1 cellular context compared by ENCODE assay signal in the genomic region with DNA sequence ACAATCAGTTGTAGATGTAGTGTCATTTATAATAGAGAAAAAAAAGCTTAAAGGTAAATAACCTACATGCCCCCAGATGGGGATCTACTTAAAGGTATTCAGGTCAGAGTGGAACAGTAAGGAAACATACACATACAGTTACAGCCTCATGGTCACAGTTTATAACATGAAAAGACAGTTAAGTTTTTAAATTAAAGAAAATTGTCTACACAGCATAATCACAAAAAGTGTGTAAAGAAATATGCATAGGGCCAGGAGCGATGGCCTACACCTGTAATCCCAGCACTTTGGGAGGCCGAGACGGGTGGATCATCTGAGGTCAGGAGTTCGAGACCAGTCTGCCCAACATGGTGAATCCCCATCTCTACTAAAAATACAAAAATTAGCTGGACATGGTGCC.
TF ChIP-seq lines count a peak whose summit lies in the region.

No MANE protein-coding gene starts in this region.

TF ChIP-seq in HepG2, 621 proteins besides CTCF, POLR2A, EP300 and RAD21:
- no peak for TF ChIP-seq ZSCAN25 (CRISPR knock-in tag; IDR thresholded peaks at IDR 0.05)
- TF ChIP-seq, protein P1, sequence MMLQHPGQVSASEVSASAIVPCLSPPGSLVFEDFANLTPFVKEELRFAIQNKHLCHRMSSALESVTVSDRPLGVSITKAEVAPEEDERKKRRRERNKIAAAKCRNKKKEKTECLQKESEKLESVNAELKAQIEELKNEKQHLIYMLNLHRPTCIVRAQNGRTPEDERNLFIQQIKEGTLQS (CRISPR knock-in tag; IDR thresholded peaks at IDR 0.05) = no peak
- no peak for TF ChIP-seq HOXA3 (CRISPR knock-in tag; IDR thresholded peaks at IDR 0.05)
- peak; percentile 67 for TF ChIP-seq MAFF (IDR thresholded peaks at IDR 0.05; ENCODE audit: low read depth, low read length)
- no peak for TF ChIP-seq IRF2 (CRISPR knock-in tag; IDR thresholded peaks at IDR 0.05)
- peak; percentile 61 to 80; a peak in 3 of 4 replicates for TF ChIP-seq MAFK (conservative IDR thresholded peaks at IDR 0.05 in 1 of 2, IDR thresholded peaks at IDR 0.05 in 1 of 2; ENCODE audit: low read length in 2 of 2)
- TF ChIP-seq, protein P2, sequence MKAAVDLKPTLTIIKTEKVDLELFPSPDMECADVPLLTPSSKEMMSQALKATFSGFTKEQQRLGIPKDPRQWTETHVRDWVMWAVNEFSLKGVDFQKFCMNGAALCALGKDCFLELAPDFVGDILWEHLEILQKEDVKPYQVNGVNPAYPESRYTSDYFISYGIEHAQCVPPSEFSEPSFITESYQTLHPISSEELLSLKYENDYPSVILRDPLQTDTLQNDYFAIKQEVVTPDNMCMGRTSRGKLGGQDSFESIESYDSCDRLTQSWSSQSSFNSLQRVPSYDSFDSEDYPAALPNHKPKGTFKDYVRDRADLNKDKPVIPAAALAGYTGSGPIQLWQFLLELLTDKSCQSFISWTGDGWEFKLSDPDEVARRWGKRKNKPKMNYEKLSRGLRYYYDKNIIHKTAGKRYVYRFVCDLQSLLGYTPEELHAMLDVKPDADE (CRISPR knock-in tag; IDR thresholded peaks at IDR 0.05) = no peak
